In the genomic region with DNA sequence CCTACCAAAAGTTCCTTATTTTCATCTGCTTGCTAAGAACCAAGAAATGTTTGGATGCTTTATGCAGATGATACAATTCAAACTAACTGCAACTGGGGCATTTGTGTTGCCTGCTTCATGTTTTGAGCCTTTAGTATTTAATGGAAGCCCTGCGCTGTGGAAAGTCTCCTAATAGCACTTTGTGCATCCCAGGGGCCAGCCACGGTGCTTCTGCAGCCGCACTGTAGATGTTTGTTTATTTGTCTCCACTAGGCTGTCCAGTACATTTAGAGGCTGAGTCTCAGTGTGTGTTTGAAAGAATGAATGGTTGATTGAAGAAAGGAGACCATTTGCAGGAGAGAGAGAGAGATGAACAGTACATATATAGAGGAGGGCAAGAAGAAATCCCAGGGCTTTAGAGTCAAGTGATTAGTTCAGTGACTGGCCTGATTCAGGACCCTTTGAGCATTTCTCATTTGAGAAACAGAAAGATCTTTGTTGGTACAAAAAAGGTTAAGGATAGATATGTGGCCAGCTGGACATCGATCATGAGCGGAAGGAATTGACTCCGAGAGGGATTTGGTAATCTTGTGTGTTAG, we compare ENCODE assay signal across 17 cellular contexts. TPM values are rescaled to one million over a fixed set of nuclear protein-coding genes. Genes with fewer than 3 reads are reported as not detected.
DNase-seq lines count a peak whose midpoint lies in the region; ATAC-seq, FAIRE-seq and TF ChIP-seq lines count a peak whose summit lies in the region.
"Had no signal": no experiment of that assay in that cellular context is flagged by ENCODE, and none has a peak within 500 bp of the region (broad histone marks: within the 10 kb centered on the region; RNA-seq: fewer than 3 reads in every experiment).

No MANE protein-coding gene starts in this region.

- H3K9me3 ChIP-seq in OCI-LY1 (ENCODE audit: low read length) = no peaks in the 10 kb centered on the region
- H3K9me3 ChIP-seq: SK-N-SH had no signal

- H4K20me1 ChIP-seq in OCI-LY1 (ENCODE audit: insufficient read depth, low read length) = no peaks in the 10 kb centered on the region

- FAIRE-seq in GM12891 (lab: Jason Lieb, UNC) = no peak
- FAIRE-seq: HTR-8/SVneo had no signal

- peaks cover 59% of the 10 kb centered on the region for H3K4me1 ChIP-seq in OCI-LY1 (ENCODE audit: insufficient read depth, low read length, severe bottlenecking)

- peak overlapping the region; percentile 64 for H3K27ac ChIP-seq in OCI-LY1 (ENCODE audit: low read depth, low read length, poor library complexity, severe bottlenecking)

- H3K9ac ChIP-seq in OCI-LY1 (ENCODE audit: low read length) = no peak overlapping the region
- H3K9ac ChIP-seq: SK-N-SH had no signal

- no peak overlapping the region for H3K4me2 ChIP-seq in OCI-LY1 (ENCODE audit: low read length)
- H3K4me2 ChIP-seq: SK-N-SH had no signal

- H3K9me2 ChIP-seq in OCI-LY1 (ENCODE audit: low read depth, low read length) = no peaks in the 10 kb centered on the region
- H3K9me2 ChIP-seq: SK-N-SH had no signal

- no peak overlapping the region for H2AFZ ChIP-seq in OCI-LY1 (ENCODE audit: low read length)

- no peak for TF ChIP-seq POLR2A in GM12891 (IDR thresholded peaks at IDR 0.05; ENCODE audit: low read depth, low read length)
- no peak for TF ChIP-seq POLR2A in lower leg skin (IDR thresholded peaks at IDR 0.05)

- DNase-seq in COLO829 (ENCODE audit: low spot score) (peak; percentile 59), left lobe of liver (ENCODE audit: low spot score) (no peak), retina (peak; percentile 29), posterior cingulate gyrus (no peak), AML-193 (lab: John Stamatoyannopoulos, UW) (no peak), GM12891 (ENCODE audit: insufficient read length, low spot score) (no peak), lower leg skin (ENCODE audit: low spot score in 2 of 2) (no peak)
- DNase-seq: CD8-positive, alpha-beta T cell; DMS 273 treated with DMSO at 0.1 percent for 48 hours; HCEC 1CT; NCI-H1092; NCI-H1694 treated with DMSO at 0.1 percent for 48 hours; NCI-H446; PC-3; SK-N-SH had no signal

- 81% methylated on average over 6 of the region's 6 CpGs for WGBS in lower leg skin, 2 donors

- peaks cover 10% of the 10 kb centered on the region; the same call in 1 of the 2 replicates for H3K79me2 ChIP-seq in OCI-LY1 (ENCODE audit: insufficient read depth, low read length)

- no peaks in the 10 kb centered on the region for H3K27me3 ChIP-seq in OCI-LY1 (ENCODE audit: insufficient read depth, low read length)

- no peaks in the 10 kb centered on the region for H3K36me3 ChIP-seq in OCI-LY1 (ENCODE audit: insufficient read depth, low read length)

- intact Hi-C loops in posterior cingulate gyrus (cut with DNase I) = no loop called here
- intact Hi-C loops in lower leg skin (cut with DNase I; ENCODE audit: low total_unique reads) = no loop called here

- H3K4me3 ChIP-seq in OCI-LY1 (ENCODE audit: low read depth, low read length, poor library complexity, severe bottlenecking) = no peak overlapping the region
- no peak overlapping the region for H3K4me3 ChIP-seq in lower leg skin (ENCODE audit: low read depth, poor library complexity, severe bottlenecking)

- ATAC-seq in left lobe of liver = peak; percentile 7
- ATAC-seq: CD8-positive, alpha-beta T cell; PC-3 had no signal

- H3F3A ChIP-seq in OCI-LY1 (ENCODE audit: insufficient read depth, low read length) = no peaks in the 10 kb centered on the region

- TF ChIP-seq CTCF in OCI-LY1 (IDR thresholded peaks at IDR 0.05; ENCODE audit: low read length) = no peak
- no peak for TF ChIP-seq CTCF in lower leg skin (IDR thresholded peaks at IDR 0.05)

TF ChIP-seq in GM12891, 5 proteins besides CTCF, POLR2A, EP300 and RAD21:
- TF ChIP-seq TAF1 (IDR thresholded peaks at IDR 0.05; ENCODE audit: low read depth, low read length) (no peak), POU2F2 (IDR thresholded peaks at IDR 0.05; ENCODE audit: low read depth, low read length) (no peak), PAX5 (IDR thresholded peaks at IDR 0.05; ENCODE audit: insufficient read depth, low read length, severe bottlenecking) (no peak), POLR2AphosphoS5 (IDR thresholded peaks at IDR 0.05; ENCODE audit: low read depth, low read length) (no peak), SPI1 (IDR thresholded peaks at IDR 0.05; ENCODE audit: low read depth, low read length) (no peak)

RNA-seq across cellular contexts. Expression of a gene that starts 33.9 kb away (rescaled TPM):
- total RNA-seq in left lobe of liver (17.8 TPM), lower leg skin (10 to 100 TPM; 24.9 to 54.6 (median 30.9) TPM)
- 15.6 TPM for polyA plus RNA-seq in GM12891 (2012; ENCODE audit: low read depth, missing spikeins)

Comparison
In these comparisons a context has a peak if more than half of its experiments do, and no peak if none do; other contexts are left out.
1. DNase-seq: peak in COLO829 (single experiment) and retina (single experiment); none in left lobe of liver (single experiment), posterior cingulate gyrus (0 of 10), AML-193 (0 of 2), GM12891 (single experiment) and lower leg skin (0 of 2).